Comparison of ENCODE assay signal across 9 cellular contexts in genomic region chr11:33912405-33913361, GRCh38. TPM values are rescaled to one million over a fixed set of nuclear protein-coding genes. Genes with fewer than 3 reads are reported as not detected.
DNase-seq lines count a peak whose midpoint lies in the region; ATAC-seq, FAIRE-seq and TF ChIP-seq lines count a peak whose summit lies in the region.
"Had no signal": no experiment of that assay in that cellular context is flagged by ENCODE, and none has a peak within 500 bp of the region (broad histone marks: within the 10 kb centered on the region; RNA-seq: fewer than 3 reads in every experiment).

No MANE protein-coding gene starts in this region.

- peaks cover 56% of the 10 kb centered on the region for H3K27me3 Mint-ChIP-seq in CD4-positive, alpha-beta T cell

- POLR2A ChIA-PET in CD4-positive, alpha-beta T cell (lab: Charles Lee): no interaction called here

- no peak overlapping the region for H3K4me3 Mint-ChIP-seq in CD4-positive, alpha-beta T cell

- DNase-seq in DMS53 treated with DMSO at 0.1 percent for 48 hours (lab: John Stamatoyannopoulos, UW; ENCODE audit: unreplicated experiment) (peak; percentile 43), NCI-H82 treated with DMSO at 0.1 percent for 48 hours (lab: John Stamatoyannopoulos, UW; ENCODE audit: unreplicated experiment) (peak; percentile 49), fibroblast of mammary gland (ENCODE audit: low read depth) (peak; percentile 96), urothelium cell line (ENCODE audit: low spot score) (peak; percentile 65), inferior parietal cortex (ENCODE audit: extremely low spot score) (no peak)
- DNase-seq in CD4-positive, alpha-beta T cell: no peak

- no peak overlapping the region for H3K27ac ChIP-seq in CD4-positive, alpha-beta T cell (ENCODE audit: low read depth, low read length)
- H3K27ac ChIP-seq: SK-N-MC had no signal

- H3K27ac Mint-ChIP-seq in CD4-positive, alpha-beta T cell: no peak overlapping the region

- H3K4me1 Mint-ChIP-seq in CD4-positive, alpha-beta T cell (ENCODE audit: low read depth): peaks cover 2% of the 10 kb centered on the region

- H3K36me3 Mint-ChIP-seq in CD4-positive, alpha-beta T cell (ENCODE audit: low read depth): no peaks in the 10 kb centered on the region

- CTCF ChIA-PET in CD4-positive, alpha-beta T cell (lab: Charles Lee): no interaction called here

- no peaks in the 10 kb centered on the region for H3K9me3 Mint-ChIP-seq in CD4-positive, alpha-beta T cell

- H3K9me3 ChIP-seq in CD4-positive, alpha-beta T cell (ENCODE audit: control insufficient read depth, low read length): no peaks in the 10 kb centered on the region

- peak; percentile 64 for ATAC-seq in GM19372 (IDR thresholded peaks at IDR 0.05; ENCODE audit: low read depth, unreplicated experiment)
- ATAC-seq in HG03354 (IDR thresholded peaks at IDR 0.05; ENCODE audit: poor library complexity, severe bottlenecking, unreplicated experiment): peak; percentile 83
- ATAC-seq in CD4-positive, alpha-beta T cell (ENCODE audit: poor library complexity): no peak

- peaks cover 6% of the 10 kb centered on the region for H3K27me3 ChIP-seq in CD4-positive, alpha-beta T cell (ENCODE audit: control insufficient read depth, insufficient read depth, low read length)

- intact Hi-C loops in CD4-positive, alpha-beta T cell (cut with DNase I, micrococcal nuclease): no loop called here

- H3K4me3 ChIP-seq in fibroblast of mammary gland (ENCODE audit: control insufficient read depth, low read depth, low read length): no peak overlapping the region
- H3K4me3 ChIP-seq: SK-N-MC had no signal

- no peak for TF ChIP-seq CTCF in fibroblast of mammary gland (conservative IDR thresholded peaks at IDR 0.05; ENCODE audit: control insufficient read depth, insufficient read depth, low read depth, low read length)
- no peak for TF ChIP-seq CTCF in CD4-positive, alpha-beta T cell (IDR thresholded peaks at IDR 0.05)

- no peak for FAIRE-seq in urothelium cell line (lab: Jason Lieb, UNC)

RNA-seq across cellular contexts. Expression of gene LMO2, which starts 20.8 kb away (rescaled TPM):
- total RNA-seq in CD4-positive, alpha-beta T cell: under 1 TPM; 0.61 to 0.80 TPM

Comparison
In these comparisons a context has a peak if more than half of its experiments do, and no peak if none do; other contexts are left out.
1. DNase-seq: peak in DMS53 treated with DMSO at 0.1 percent for 48 hours (single experiment), NCI-H82 treated with DMSO at 0.1 percent for 48 hours (single experiment), fibroblast of mammary gland (single experiment) and urothelium cell line (single experiment); none in CD4-positive, alpha-beta T cell (0 of 10) and inferior parietal cortex (single experiment).